1 cellular context compared by ENCODE assay signal in the genomic region with DNA sequence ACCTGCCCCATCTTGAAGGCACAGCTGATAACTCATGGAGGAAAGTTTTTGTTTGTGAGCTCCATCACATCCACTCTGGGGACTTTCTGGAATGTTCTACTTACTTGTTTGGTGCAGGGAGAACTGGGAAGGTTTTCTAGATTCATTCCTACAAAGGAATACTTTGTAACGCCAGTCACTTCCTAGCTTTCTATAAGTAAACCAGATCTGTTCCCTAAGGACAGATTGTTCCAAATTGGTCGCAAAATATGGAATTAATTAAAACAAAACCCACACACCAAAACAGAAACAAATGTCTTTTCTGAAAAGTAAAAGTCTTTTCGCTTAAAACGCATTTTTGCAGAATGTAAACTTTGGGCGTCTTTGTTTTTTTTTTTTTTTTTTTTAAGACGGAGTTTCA.
TF ChIP-seq lines count a peak whose summit lies in the region.

No MANE protein-coding gene starts in this region.

TF ChIP-seq in WTC11, 78 proteins besides CTCF, POLR2A, EP300 and RAD21 (continued from another document):
- no peak for TF ChIP-seq PRDM15 (CRISPR knock-in tag; IDR thresholded peaks at IDR 0.05)
- TF ChIP-seq, protein P1, sequence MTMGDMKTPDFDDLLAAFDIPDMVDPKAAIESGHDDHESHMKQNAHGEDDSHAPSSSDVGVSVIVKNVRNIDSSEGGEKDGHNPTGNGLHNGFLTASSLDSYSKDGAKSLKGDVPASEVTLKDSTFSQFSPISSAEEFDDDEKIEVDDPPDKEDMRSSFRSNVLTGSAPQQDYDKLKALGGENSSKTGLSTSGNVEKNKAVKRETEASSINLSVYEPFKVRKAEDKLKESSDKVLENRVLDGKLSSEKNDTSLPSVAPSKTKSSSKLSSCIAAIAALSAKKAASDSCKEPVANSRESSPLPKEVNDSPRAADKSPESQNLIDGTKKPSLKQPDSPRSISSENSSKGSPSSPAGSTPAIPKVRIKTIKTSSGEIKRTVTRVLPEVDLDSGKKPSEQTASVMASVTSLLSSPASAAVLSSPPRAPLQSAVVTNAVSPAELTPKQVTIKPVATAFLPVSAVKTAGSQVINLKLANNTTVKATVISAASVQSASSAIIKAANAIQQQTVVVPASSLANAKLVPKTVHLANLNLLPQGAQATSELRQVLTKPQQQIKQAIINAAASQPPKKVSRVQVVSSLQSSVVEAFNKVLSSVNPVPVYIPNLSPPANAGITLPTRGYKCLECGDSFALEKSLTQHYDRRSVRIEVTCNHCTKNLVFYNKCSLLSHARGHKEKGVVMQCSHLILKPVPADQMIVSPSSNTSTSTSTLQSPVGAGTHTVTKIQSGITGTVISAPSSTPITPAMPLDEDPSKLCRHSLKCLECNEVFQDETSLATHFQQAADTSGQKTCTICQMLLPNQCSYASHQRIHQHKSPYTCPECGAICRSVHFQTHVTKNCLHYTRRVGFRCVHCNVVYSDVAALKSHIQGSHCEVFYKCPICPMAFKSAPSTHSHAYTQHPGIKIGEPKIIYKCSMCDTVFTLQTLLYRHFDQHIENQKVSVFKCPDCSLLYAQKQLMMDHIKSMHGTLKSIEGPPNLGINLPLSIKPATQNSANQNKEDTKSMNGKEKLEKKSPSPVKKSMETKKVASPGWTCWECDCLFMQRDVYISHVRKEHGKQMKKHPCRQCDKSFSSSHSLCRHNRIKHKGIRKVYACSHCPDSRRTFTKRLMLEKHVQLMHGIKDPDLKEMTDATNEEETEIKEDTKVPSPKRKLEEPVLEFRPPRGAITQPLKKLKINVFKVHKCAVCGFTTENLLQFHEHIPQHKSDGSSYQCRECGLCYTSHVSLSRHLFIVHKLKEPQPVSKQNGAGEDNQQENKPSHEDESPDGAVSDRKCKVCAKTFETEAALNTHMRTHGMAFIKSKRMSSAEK (CRISPR knock-in tag; IDR thresholded peaks at IDR 0.05; ENCODE audit: borderline replicate concordance) = no peak
- no peak for TF ChIP-seq ZBTB21 (CRISPR knock-in tag; IDR thresholded peaks at IDR 0.05; ENCODE audit: borderline replicate concordance)
